Comparison of ENCODE assay signal across 29 cellular contexts in genomic region chr1:227546598-227547313, GRCh38.
"Had no signal": no experiment of that assay in that cellular context is flagged by ENCODE, and none has a peak within 500 bp of the region (broad histone marks: within the 10 kb centered on the region; RNA-seq: fewer than 3 reads in every experiment).

No MANE protein-coding gene starts in this region.

- FAIRE-seq: TTC549 had no signal

- H3K36me3 ChIP-seq: breast epithelium, right atrium auricular region, stomach, tibial nerve had no signal

- H3K27ac Mint-ChIP-seq: activated naive CD8-positive, alpha-beta T cell treated with anti-CD3 and anti-CD28 coated beads, Interleukin-2, amount 50 U/mL, for 24 hours; activated T-helper 1 cell treated with anti-CD3 and anti-CD28 coated beads, Interleukin-12 subunit alpha, Interleukin-12 subunit beta, Interleukin-2, Interleukin-4 antibody, amounts not matched to agents 30 ng/mL and 10 ng/mL and 1 ng/mL, durations not matched to agents 14 hours and 24 hours and 36 hours; dendritic cell treated with granulocyte-macrophage colony-stimulating factor and Interleukin-4, amounts not matched to agents 40 ng/mL and 50 ng/mL, for 4 days; endodermal cell; mesothelial cell of epicardium; naive thymus-derived CD4-positive, alpha-beta T cell had no signal

- H3K4me3 ChIP-seq: breast epithelium, right atrium auricular region, SK-N-MC, stomach, tibial nerve had no signal

- ATAC-seq: activated CD4-positive, CD25-positive, alpha-beta regulatory T cell treated with anti-CD3 and anti-CD28 coated beads, Interleukin-2, amount 50 U/mL, for 24 hours; activated naive CD8-positive, alpha-beta T cell treated with anti-CD3 and anti-CD28 coated beads, Interleukin-2, amount 50 U/mL, for 24 hours; esophagus mucosa; left cardiac atrium; left ventricle myocardium superior; naive thymus-derived CD4-positive, alpha-beta T cell had no signal

- H3K27ac ChIP-seq: breast epithelium, SK-N-MC, stomach, tibial nerve, VCaP had no signal

- H3K4me1 Mint-ChIP-seq: endodermal cell had no signal

- H3K4me3 Mint-ChIP-seq: activated naive CD8-positive, alpha-beta T cell treated with anti-CD3 and anti-CD28 coated beads, Interleukin-2, amount 50 U/mL, for 24 hours; activated T-helper 1 cell treated with anti-CD3 and anti-CD28 coated beads, Interleukin-12 subunit alpha, Interleukin-12 subunit beta, Interleukin-2, Interleukin-4 antibody, amounts not matched to agents 30 ng/mL and 10 ng/mL and 1 ng/mL, durations not matched to agents 14 hours and 24 hours and 36 hours; dendritic cell treated with granulocyte-macrophage colony-stimulating factor and Interleukin-4, amounts not matched to agents 40 ng/mL and 50 ng/mL, for 4 days; endodermal cell; mesothelial cell of epicardium had no signal

- DNase-seq: activated CD4-positive, alpha-beta T cell treated with anti-CD3 and anti-CD28 coated beads for 48 hours; activated CD4-positive, alpha-beta T cell treated with anti-CD3 and anti-CD28 coated beads, Interleukin-2, amount 50 U/mL, for 48 hours; activated gamma-delta T cell treated with Interleukin-2 at 50 U/mL for 16 hours; activated naive CD4-positive, alpha-beta T cell treated with anti-CD3 and anti-CD28 coated beads, Interleukin-2, amount 50 U/mL, for 16 hours; activated naive CD8-positive, alpha-beta T cell treated with anti-CD3 and anti-CD28 coated beads, Interleukin-2, amount 50 U/mL, for 24 hours; amygdala; central memory CD4-positive, alpha-beta T cell; foreskin fibroblast; islet precursor cell; left cardiac atrium; left ventricle myocardium superior; naive thymus-derived CD4-positive, alpha-beta T cell; nucleus accumbens; stimulated activated CD4-positive, alpha-beta T cell treated with anti-CD3 and anti-CD28 coated beads, Interleukin-12 subunit alpha, Interleukin-12 subunit beta, amount 100 ng/mL, for 4 hours; stimulated activated CD4-positive, alpha-beta T cell treated with anti-CD3 and anti-CD28 coated beads, Interleukin-4, amount 100 ng/mL, for 1 hour; stomach; T-helper 9 cell had no signal

- H3K27me3 ChIP-seq: breast epithelium, right atrium auricular region, stomach, tibial nerve had no signal
